19 cellular contexts compared by ENCODE assay signal in genomic region chr16:86367291-86368072, GRCh38.
DNase-seq lines count a peak whose midpoint lies in the region; ATAC-seq and TF ChIP-seq lines count a peak whose summit lies in the region.
"Had no signal": no experiment of that assay in that cellular context is flagged by ENCODE, and none has a peak within 500 bp of the region (broad histone marks: within the 10 kb centered on the region; RNA-seq: fewer than 3 reads in every experiment).

No MANE protein-coding gene starts in this region.

- BruUV-seq in IMR-90 (replicated peaks; lab: Mats Ljungman, UMichigan) = no TSS peak

- H2AK9ac ChIP-seq in IMR-90 (replicated peaks; ENCODE audit: low read depth, low read length, poor library complexity) = no peak overlapping the region

- peak overlapping the region; percentile 80 for H2AK5ac ChIP-seq in IMR-90 (ENCODE audit: low read depth, low read length)

- whole genome bisulfite sequencing in IMR-90 (ENCODE audit: extremely low coverage in 2 of 2, insufficient read length in 1 of 2), 2 experiments = 74% methylated on average over 4 of the region's 12 CpGs; no CpG with 5 or more reads in 1 of the 2 experiments

- H2AFZ ChIP-seq in IMR-90 (replicated peaks; ENCODE audit: low read length, poor library complexity) = peak overlapping the region; percentile 4

- peak overlapping the region; percentile 93 for H2BK15ac ChIP-seq in IMR-90 (ENCODE audit: low read depth, low read length)

- H3K36me3 Mint-ChIP-seq in activated CD4-positive, alpha-beta memory T cell treated with anti-CD3 and anti-CD28 coated beads, Interleukin-2, amount 10 ng/mL, durations not matched to agents 7 days and 5 days (ENCODE audit: low read depth) = no peaks in the 10 kb centered on the region
- H3K36me3 Mint-ChIP-seq: CD14-positive monocyte had no signal

- H3K56ac ChIP-seq in IMR-90 (ENCODE audit: extremely low read depth, insufficient read depth, low read length) = peak overlapping the region; percentile 39; the same call in 1 of the 2 replicates

- TF ChIP-seq CTCF in IMR-90 (conservative IDR thresholded peaks at IDR 0.05; ENCODE audit: low read depth, low read length) = no peak

- H3K4me1 ChIP-seq in IMR-90 (ENCODE audit: control insufficient read depth, insufficient read depth, low read length) = peaks cover 30% of the 10 kb centered on the region
- H3K4me1 ChIP-seq: Peyer's patch had no signal

- H4K20me1 ChIP-seq in IMR-90 (ENCODE audit: insufficient read depth, low read length) = no peaks in the 10 kb centered on the region

- H3K4me1 Mint-ChIP-seq in activated CD4-positive, alpha-beta memory T cell treated with anti-CD3 and anti-CD28 coated beads, Interleukin-2, amount 10 ng/mL, durations not matched to agents 7 days and 5 days = no peaks in the 10 kb centered on the region
- H3K4me1 Mint-ChIP-seq: CD14-positive monocyte had no signal

- H3K36me3 ChIP-seq in IMR-90 (ENCODE audit: control insufficient read depth, insufficient read depth, low read length) = no peaks in the 10 kb centered on the region
- H3K36me3 ChIP-seq: Peyer's patch had no signal

- no peak overlapping the region for H3K27ac Mint-ChIP-seq in activated CD4-positive, alpha-beta memory T cell treated with anti-CD3 and anti-CD28 coated beads, Interleukin-2, amount 10 ng/mL, durations not matched to agents 7 days and 5 days
- H3K27ac Mint-ChIP-seq: CD14-positive monocyte had no signal

- peak overlapping the region; percentile 60; the same call in 1 of the 2 replicates for H3K14ac ChIP-seq in IMR-90 (replicated peaks; ENCODE audit: low read depth, low read length)

- peak overlapping the region; percentile 84 for H2BK5ac ChIP-seq in IMR-90 (ENCODE audit: low read depth, low read length, poor library complexity, severe bottlenecking)

- H3K9me1 ChIP-seq in IMR-90 (ENCODE audit: insufficient read depth, low read length) = peaks cover 22% of the 10 kb centered on the region

- CTCF ChIA-PET in IMR-90 (lab: Yijun Ruan, JAX) = no interaction called here
- CTCF ChIA-PET in activated CD4-positive, alpha-beta memory T cell treated with anti-CD3 and anti-CD28 coated beads, Interleukin-2, amount 10 ng/mL, durations not matched to agents 7 days and 5 days (lab: Charles Lee) = no interaction called here

- peak overlapping the region; percentile 7; the same call in 1 of the 2 replicates for H3K23ac ChIP-seq in IMR-90 (ENCODE audit: low read depth, low read length)

- intact Hi-C loops in IMR-90 (cut with micrococcal nuclease) = loop anchor here (10.0 kb wide), 1 partner anchor 293 kb away; no protein-coding TSS in a partner anchor
- intact Hi-C loops in posterior vena cava (cut with DNase I) = no loop called here

- in situ Hi-C loops in IMR-90 (cut with MboI; ENCODE audit: low sequenced_read_pairs) = no loop called here

- no peak for DNase-seq in IMR-90
- DNase-seq in fibroblast of peridontal ligament (ENCODE audit: extremely low read depth) = peak; percentile 65
- DNase-seq in posterior vena cava (ENCODE audit: low spot score) = peak; percentile 8
- DNase-seq in activated CD4-positive, alpha-beta memory T cell treated with anti-CD3 and anti-CD28 coated beads, Interleukin-2, amount 10 ng/mL, durations not matched to agents 7 days and 5 days = no peak
- DNase-seq in NCI-H1436 treated with DMSO at 0.1 percent for 48 hours (lab: John Stamatoyannopoulos, UW) = no peak
- DNase-seq: DMS79; Karpas-422; NCI-H1092; NCI-H146; NCI-H2029 treated with DMSO at 0.1 percent for 48 hours; NCI-H510A; NCI-H748 treated with DMSO at 0.1 percent for 48 hours; NK-92 treated with Interleukin-12 subunit alpha and Interleukin-12 subunit beta, amount 100 ng/mL, for 24 hours; Peyer's patch; SW 1271 had no signal

- no peak overlapping the region for H3K4me3 Mint-ChIP-seq in activated CD4-positive, alpha-beta memory T cell treated with anti-CD3 and anti-CD28 coated beads, Interleukin-2, amount 10 ng/mL, durations not matched to agents 7 days and 5 days

- H3K9me3 ChIP-seq in IMR-90 (ENCODE audit: control insufficient read depth, insufficient read depth, low read length) = no peaks in the 10 kb centered on the region
- H3K9me3 ChIP-seq: Peyer's patch had no signal

- H4K5ac ChIP-seq in IMR-90 (ENCODE audit: low read depth, low read length) = peak overlapping the region; percentile 52

- H3K4me3 ChIP-seq in IMR-90 (ENCODE audit: insufficient read depth, low read depth, low read length) = no peak overlapping the region
- H3K4me3 ChIP-seq: Peyer's patch had no signal

- H2BK20ac ChIP-seq in IMR-90 (ENCODE audit: low read depth, low read length) = peak overlapping the region; percentile 90

- H3K27me3 ChIP-seq in IMR-90 (ENCODE audit: control insufficient read depth, insufficient read depth, low read length) = no peaks in the 10 kb centered on the region
- H3K27me3 ChIP-seq: Peyer's patch had no signal

- H3K4me2 ChIP-seq in IMR-90 (ENCODE audit: low read depth, low read length) = peak overlapping the region; percentile 21

- no peaks in the 10 kb centered on the region for H3K9me3 Mint-ChIP-seq in activated CD4-positive, alpha-beta memory T cell treated with anti-CD3 and anti-CD28 coated beads, Interleukin-2, amount 10 ng/mL, durations not matched to agents 7 days and 5 days

- H2BK120ac ChIP-seq in IMR-90 (ENCODE audit: low read depth, low read length) = peak overlapping the region; percentile 91

- H3K79me1 ChIP-seq in IMR-90 (ENCODE audit: low read depth in 1 of 2, low read length in 2 of 2) = peaks cover 0 to 21% of the 10 kb centered on the region in 2 experiments; a peak in 2 of 4 replicates

- H3K27ac ChIP-seq in IMR-90 (ENCODE audit: insufficient read depth, low read length) = peak overlapping the region; percentile 56; the same call in 1 of the 2 replicates

- peak overlapping the region; percentile 69 for H3K4ac ChIP-seq in IMR-90 (ENCODE audit: low read depth, low read length)

- TF ChIP-seq RAD21 in IMR-90 (IDR thresholded peaks at IDR 0.05; ENCODE audit: low read length) = no peak

- POLR2A ChIA-PET in IMR-90 (lab: Charles Lee; ENCODE audit: unreplicated experiment) = no interaction called here
- POLR2A ChIA-PET in activated CD4-positive, alpha-beta memory T cell treated with anti-CD3 and anti-CD28 coated beads, Interleukin-2, amount 10 ng/mL, durations not matched to agents 7 days and 5 days (lab: Charles Lee) = no interaction called here

- H4K8ac ChIP-seq in IMR-90 (ENCODE audit: low read depth in 2 of 2, low read length in 2 of 2) = peak overlapping the region; percentile 66 to 82

- peak overlapping the region; percentile 13; the same call in 1 of the 2 replicates for H3K9ac ChIP-seq in IMR-90 (ENCODE audit: low read depth, low read length)

- dilution Hi-C loops in IMR-90 (cut with HindIII; ENCODE audit: low sequenced_read_pairs, unreplicated experiment) = no loop called here

- H3K18ac ChIP-seq in IMR-90 (ENCODE audit: low read depth, low read length) = peak overlapping the region; percentile 85

- peak overlapping the region; percentile 81 for H4K91ac ChIP-seq in IMR-90 (ENCODE audit: insufficient read depth, low read depth, low read length)

- no peak for TF ChIP-seq POLR2A in IMR-90 (IDR thresholded peaks at IDR 0.05; ENCODE audit: low read depth, low read length)

- H3K27me3 Mint-ChIP-seq in activated CD4-positive, alpha-beta memory T cell treated with anti-CD3 and anti-CD28 coated beads, Interleukin-2, amount 10 ng/mL, durations not matched to agents 7 days and 5 days = peaks cover 2% of the 10 kb centered on the region

- ATAC-seq in IMR-90 (ENCODE audit: low read depth) = peak; percentile 30
- ATAC-seq in HG03039 (IDR thresholded peaks at IDR 0.05; ENCODE audit: unreplicated experiment) = no peak
- ATAC-seq in GM18861 (IDR thresholded peaks at IDR 0.05; ENCODE audit: unreplicated experiment) = no peak
- ATAC-seq: HCT116 had no signal

TF ChIP-seq in IMR-90, 13 proteins besides CTCF, POLR2A, EP300 and RAD21:
- no peak for TF ChIP-seq FOS (IDR thresholded peaks at IDR 0.05; ENCODE audit: low read depth, low read length)
- TF ChIP-seq MAFK (IDR thresholded peaks at IDR 0.05; ENCODE audit: low read depth, low read length) = no peak
- no peak for TF ChIP-seq ELK1 (IDR thresholded peaks at IDR 0.05; ENCODE audit: borderline replicate concordance, low read depth, low read length)
- TF ChIP-seq BHLHE40 (IDR thresholded peaks at IDR 0.05; ENCODE audit: low read depth, low read length) = no peak
- TF ChIP-seq SMC3 (IDR thresholded peaks at IDR 0.05; ENCODE audit: low read depth, low read length) = no peak
- TF ChIP-seq CHD1 (IDR thresholded peaks at IDR 0.05; ENCODE audit: low read depth, low read length) = no peak
- TF ChIP-seq RCOR1 (IDR thresholded peaks at IDR 0.05; ENCODE audit: insufficient replicate concordance, low read length) = no peak
- no peak for TF ChIP-seq CEBPB (IDR thresholded peaks at IDR 0.05; ENCODE audit: low read depth, low read length)
- no peak for TF ChIP-seq MXI1 (IDR thresholded peaks at IDR 0.05; ENCODE audit: borderline replicate concordance, low read depth, low read length)
- no peak for TF ChIP-seq NFE2L2 (IDR thresholded peaks at IDR 0.05; ENCODE audit: low read depth, low read length)
- TF ChIP-seq RFX5 (IDR thresholded peaks at IDR 0.05; ENCODE audit: low read depth, low read length) = no peak
- no peak for TF ChIP-seq USF2 (IDR thresholded peaks at IDR 0.05; ENCODE audit: low read depth, low read length)
- no peak for TF ChIP-seq MAZ (IDR thresholded peaks at IDR 0.05; ENCODE audit: borderline replicate concordance, low read depth, low read length)

Comparison
In these comparisons a context has a peak if more than half of its experiments do, and no peak if none do; other contexts are left out.
1. DNase-seq: peak in fibroblast of peridontal ligament (single experiment) and posterior vena cava (single experiment); none in IMR-90 (single experiment), activated CD4-positive, alpha-beta memory T cell treated with anti-CD3 and anti-CD28 coated beads, Interleukin-2, amount 10 ng/mL, durations not matched to agents 7 days and 5 days (single experiment) and NCI-H1436 treated with DMSO at 0.1 percent for 48 hours (single experiment).